ENCODE assay signal across 1 cellular context in genomic region chr1:68197891-68198290, GRCh38.
TF ChIP-seq lines count a peak whose summit lies in the region.

No MANE protein-coding gene starts in this region.

TF ChIP-seq in HepG2, 621 proteins besides CTCF, POLR2A, EP300 and RAD21 (continued from another document):
- TF ChIP-seq HMG20A (CRISPR knock-in tag; IDR thresholded peaks at IDR 0.05; ENCODE audit: borderline replicate concordance) (peak; percentile 56; the same call in 1 of the 2 replicates), SOX13 (IDR thresholded peaks at IDR 0.05) (no peak), SOX13 (CRISPR knock-in tag; conservative IDR thresholded peaks at IDR 0.05 in 1 of 2, IDR thresholded peaks at IDR 0.05 in 1 of 2) (peak in 1 of 2 experiments; percentile 35; a peak in 1 of 4 replicates), ELF3 (CRISPR knock-in tag; IDR thresholded peaks at IDR 0.05) (peak; percentile 36; the same call in 1 of the 2 replicates), PITX1 (CRISPR knock-in tag; IDR thresholded peaks at IDR 0.05) (peak; percentile 26; the same call in 1 of the 2 replicates), BRD4 (CRISPR knock-in tag; IDR thresholded peaks at IDR 0.05) (no peak), ZNF232 (CRISPR knock-in tag; IDR thresholded peaks at IDR 0.05; ENCODE audit: borderline replicate concordance) (no peak), TBL1XR1 (IDR thresholded peaks at IDR 0.05; ENCODE audit: borderline replicate concordance, low read length, partially characterized antibody) (peak; percentile 20), SP1 (IDR thresholded peaks at IDR 0.05) (no peak), SP1 (CRISPR knock-in tag; IDR thresholded peaks at IDR 0.05) (no peak), HNRNPUL1 (IDR thresholded peaks at IDR 0.05; ENCODE audit: low read depth, low read length) (no peak), NFE2L2 (IDR thresholded peaks at IDR 0.05; ENCODE audit: low read length) (peak; percentile 79)
- TF ChIP-seq, protein P1, sequence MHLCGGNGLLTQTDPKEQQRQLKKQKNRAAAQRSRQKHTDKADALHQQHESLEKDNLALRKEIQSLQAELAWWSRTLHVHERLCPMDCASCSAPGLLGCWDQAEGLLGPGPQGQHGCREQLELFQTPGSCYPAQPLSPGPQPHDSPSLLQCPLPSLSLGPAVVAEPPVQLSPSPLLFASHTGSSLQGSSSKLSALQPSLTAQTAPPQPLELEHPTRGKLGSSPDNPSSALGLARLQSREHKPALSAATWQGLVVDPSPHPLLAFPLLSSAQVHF (CRISPR knock-in tag; IDR thresholded peaks at IDR 0.05) = no peak
- TF ChIP-seq, protein P2, sequence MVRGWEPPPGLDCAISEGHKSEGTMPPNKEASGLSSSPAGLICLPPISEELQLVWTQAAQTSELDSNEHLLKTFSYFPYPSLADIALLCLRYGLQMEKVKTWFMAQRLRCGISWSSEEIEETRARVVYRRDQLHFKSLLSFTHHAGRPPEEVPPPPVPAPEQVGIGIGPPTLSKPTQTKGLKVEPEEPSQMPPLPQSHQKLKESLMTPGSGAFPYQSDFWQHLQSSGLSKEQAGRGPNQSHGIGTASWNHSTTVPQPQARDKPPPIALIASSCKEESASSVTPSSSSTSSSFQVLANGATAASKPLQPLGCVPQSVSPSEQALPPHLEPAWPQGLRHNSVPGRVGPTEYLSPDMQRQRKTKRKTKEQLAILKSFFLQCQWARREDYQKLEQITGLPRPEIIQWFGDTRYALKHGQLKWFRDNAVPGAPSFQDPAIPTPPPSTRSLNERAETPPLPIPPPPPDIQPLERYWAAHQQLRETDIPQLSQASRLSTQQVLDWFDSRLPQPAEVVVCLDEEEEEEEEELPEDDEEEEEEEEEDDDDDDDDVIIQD (CRISPR knock-in tag; IDR thresholded peaks at IDR 0.05; ENCODE audit: low read depth) = no peak
TF ChIP-seq in HepG2: peak in this region for 22.
